33 cellular contexts compared by ENCODE assay signal in genomic region chr7:1651897-1652296, GRCh38. TPM values are rescaled to one million over a fixed set of nuclear protein-coding genes. Genes with fewer than 3 reads are reported as not detected.
"Had no signal": no experiment of that assay in that cellular context is flagged by ENCODE, and none has a peak within 500 bp of the region (broad histone marks: within the 10 kb centered on the region; RNA-seq: fewer than 3 reads in every experiment).

No MANE protein-coding gene starts in this region.

- H3K27ac Mint-ChIP-seq: activated CD4-positive, alpha-beta memory T cell treated with anti-CD3 and anti-CD28 coated beads for 36 hours; activated CD4-positive, alpha-beta T cell treated with anti-CD3 and anti-CD28 coated beads for 36 hours; activated CD4-positive, alpha-beta T cell treated with anti-CD3 and anti-CD28 coated beads, Interleukin-2, amount 10 ng/mL, durations not matched to agents 24 days and 14 days; activated CD8-positive, alpha-beta memory T cell treated with anti-CD3 and anti-CD28 coated beads, Interleukin-2, amount 10 ng/mL, durations not matched to agents 7 days and 5 days; activated CD8-positive, alpha-beta T cell treated with anti-CD3 and anti-CD28 coated beads, Interleukin-2, amount 10 ng/mL, durations not matched to agents 7 days and 5 days; activated naive CD4-positive, alpha-beta T cell treated with anti-CD3 and anti-CD28 coated beads for 36 hours; activated naive CD4-positive, alpha-beta T cell treated with anti-CD3 and anti-CD28 coated beads, Interleukin-2, amount 50 U/mL, for 24 hours; activated naive CD8-positive, alpha-beta T cell treated with anti-CD3 and anti-CD28 coated beads for 36 hours; activated naive CD8-positive, alpha-beta T cell treated with anti-CD3 and anti-CD28 coated beads, Interleukin-2, amount 50 U/mL, for 24 hours; activated T-helper 1 cell treated with anti-CD3 and anti-CD28 coated beads, Interleukin-12 subunit alpha, Interleukin-12 subunit beta, Interleukin-2, Interleukin-4 antibody, amounts not matched to agents 30 ng/mL and 10 ng/mL and 1 ng/mL, durations not matched to agents 14 hours and 24 hours and 36 hours; activated T-helper 2 cell treated with anti-CD3 and anti-CD28 coated beads, Interferon-gamma antibody, Interleukin-2, Interleukin-4, amounts not matched to agents 10 μg/mL and 5 μg/mL and 100 μg/mL, durations not matched to agents 14 hours and 24 hours and 36 hours; brain had no signal

- ATAC-seq: activated CD4-positive, alpha-beta T cell treated with anti-CD3 and anti-CD28 coated beads for 36 hours; activated CD8-positive, alpha-beta memory T cell treated with anti-CD3 and anti-CD28 coated beads, Interleukin-2, amount 10 ng/mL, durations not matched to agents 7 days and 5 days; activated CD8-positive, alpha-beta T cell treated with anti-CD3 and anti-CD28 coated beads, Interleukin-2, amount 10 ng/mL, durations not matched to agents 7 days and 5 days; activated naive CD8-positive, alpha-beta T cell treated with anti-CD3 and anti-CD28 coated beads, Interleukin-2, amount 50 U/mL, for 24 hours; esophagus mucosa; foreskin keratinocyte; gastrocnemius medialis; heart left ventricle had no signal

- H3K4me1 ChIP-seq: breast epithelium, colonic mucosa, foreskin keratinocyte had no signal

- H3K27ac ChIP-seq: adrenal gland, ascending aorta, breast epithelium, cardiac muscle cell, colonic mucosa, foreskin keratinocyte, gastrocnemius medialis, heart left ventricle had no signal

- H3K9me3 Mint-ChIP-seq: activated CD4-positive, alpha-beta memory T cell treated with anti-CD3 and anti-CD28 coated beads for 36 hours; activated CD4-positive, alpha-beta T cell treated with anti-CD3 and anti-CD28 coated beads, Interleukin-2, amount 10 ng/mL, durations not matched to agents 24 days and 14 days; activated naive CD4-positive, alpha-beta T cell treated with anti-CD3 and anti-CD28 coated beads for 36 hours; activated naive CD4-positive, alpha-beta T cell treated with anti-CD3 and anti-CD28 coated beads, Interleukin-2, amount 50 U/mL, for 24 hours; activated naive CD8-positive, alpha-beta T cell treated with anti-CD3 and anti-CD28 coated beads for 36 hours; activated naive CD8-positive, alpha-beta T cell treated with anti-CD3 and anti-CD28 coated beads, Interleukin-2, amount 50 U/mL, for 24 hours; activated T-helper 1 cell treated with anti-CD3 and anti-CD28 coated beads, Interleukin-12 subunit alpha, Interleukin-12 subunit beta, Interleukin-2, Interleukin-4 antibody, amounts not matched to agents 30 ng/mL and 10 ng/mL and 1 ng/mL, durations not matched to agents 14 hours and 24 hours and 36 hours; activated T-helper 2 cell treated with anti-CD3 and anti-CD28 coated beads, Interferon-gamma antibody, Interleukin-2, Interleukin-4, amounts not matched to agents 10 μg/mL and 5 μg/mL and 100 μg/mL, durations not matched to agents 14 hours and 24 hours and 36 hours had no signal

- DNase-seq: activated CD4-positive, alpha-beta memory T cell treated with anti-CD3 and anti-CD28 coated beads for 36 hours; activated CD4-positive, alpha-beta T cell treated with anti-CD3 and anti-CD28 coated beads for 36 hours; activated CD4-positive, alpha-beta T cell treated with anti-CD3 and anti-CD28 coated beads, Interleukin-2, amount 10 ng/mL, durations not matched to agents 24 days and 14 days; activated CD4-positive, CD25-positive, alpha-beta regulatory T cell; activated CD4-positive, CD25-positive, alpha-beta regulatory T cell treated with anti-CD3 and anti-CD28 coated beads, Interleukin-2, amount 50 U/mL, for 72 hours; activated CD8-positive, alpha-beta memory T cell treated with anti-CD3 and anti-CD28 coated beads, Interleukin-2, amount 10 ng/mL, durations not matched to agents 7 days and 5 days; activated CD8-positive, alpha-beta memory T cell treated with anti-CD3 and anti-CD28 coated beads, Interleukin-2, amount 50 U/mL, for 4 hours; activated CD8-positive, alpha-beta T cell treated with anti-CD3 and anti-CD28 coated beads, Interleukin-2, amount 10 ng/mL, durations not matched to agents 7 days and 5 days; activated effector memory CD4-positive, alpha-beta T cell treated with anti-CD3 and anti-CD28 coated beads, Interleukin-2, amount 50 U/mL, for 16 hours; activated naive CD4-positive, alpha-beta T cell treated with anti-CD3 and anti-CD28 coated beads for 36 hours; activated naive CD8-positive, alpha-beta T cell treated with anti-CD3 and anti-CD28 coated beads for 36 hours; activated naive CD8-positive, alpha-beta T cell treated with anti-CD3 and anti-CD28 coated beads, Interleukin-2, amount 50 U/mL, for 24 hours; activated T-cell treated with anti-CD3 and anti-CD28 coated beads, Interleukin-2, amount 50 U/mL, for 1 hour; activated T-cell treated with anti-CD3 and anti-CD28 coated beads, Interleukin-2, amount 50 U/mL, for 48 hours; adrenal gland; amygdala; central memory CD4-positive, alpha-beta T cell; cerebellar nuclear complex; colonic mucosa; effector CD8-positive, alpha-beta T cell; foreskin keratinocyte; gastrocnemius medialis; glutamatergic neuron; T-helper 2 cell had no signal

- H3K36me3 Mint-ChIP-seq: activated CD4-positive, alpha-beta memory T cell treated with anti-CD3 and anti-CD28 coated beads for 36 hours; activated CD8-positive, alpha-beta memory T cell treated with anti-CD3 and anti-CD28 coated beads, Interleukin-2, amount 10 ng/mL, durations not matched to agents 7 days and 5 days; activated naive CD4-positive, alpha-beta T cell treated with anti-CD3 and anti-CD28 coated beads, Interleukin-2, amount 50 U/mL, for 24 hours; activated naive CD8-positive, alpha-beta T cell treated with anti-CD3 and anti-CD28 coated beads for 36 hours; brain had no signal

- H3K27me3 ChIP-seq: ascending aorta had no signal

- H3K4me3 ChIP-seq: adrenal gland, ascending aorta, breast epithelium, cardiac muscle cell, colonic mucosa, gastrocnemius medialis, heart left ventricle had no signal

- H3K4me1 Mint-ChIP-seq: activated CD4-positive, alpha-beta T cell treated with anti-CD3 and anti-CD28 coated beads for 36 hours; activated CD4-positive, alpha-beta T cell treated with anti-CD3 and anti-CD28 coated beads, Interleukin-2, amount 10 ng/mL, durations not matched to agents 24 days and 14 days; activated CD8-positive, alpha-beta memory T cell treated with anti-CD3 and anti-CD28 coated beads, Interleukin-2, amount 10 ng/mL, durations not matched to agents 7 days and 5 days; activated naive CD4-positive, alpha-beta T cell treated with anti-CD3 and anti-CD28 coated beads, Interleukin-2, amount 50 U/mL, for 24 hours; activated naive CD8-positive, alpha-beta T cell treated with anti-CD3 and anti-CD28 coated beads for 36 hours; activated naive CD8-positive, alpha-beta T cell treated with anti-CD3 and anti-CD28 coated beads, Interleukin-2, amount 50 U/mL, for 24 hours had no signal

- H3K9me3 ChIP-seq: adrenal gland, ascending aorta, breast epithelium, colonic mucosa, gastrocnemius medialis, heart left ventricle had no signal

- H3K4me3 Mint-ChIP-seq: activated CD4-positive, alpha-beta memory T cell treated with anti-CD3 and anti-CD28 coated beads for 36 hours; activated CD4-positive, alpha-beta T cell treated with anti-CD3 and anti-CD28 coated beads for 36 hours; activated CD4-positive, alpha-beta T cell treated with anti-CD3 and anti-CD28 coated beads, Interleukin-2, amount 10 ng/mL, durations not matched to agents 24 days and 14 days; activated CD8-positive, alpha-beta memory T cell treated with anti-CD3 and anti-CD28 coated beads, Interleukin-2, amount 10 ng/mL, durations not matched to agents 7 days and 5 days; activated CD8-positive, alpha-beta T cell treated with anti-CD3 and anti-CD28 coated beads, Interleukin-2, amount 10 ng/mL, durations not matched to agents 7 days and 5 days; activated naive CD4-positive, alpha-beta T cell treated with anti-CD3 and anti-CD28 coated beads for 36 hours; activated naive CD4-positive, alpha-beta T cell treated with anti-CD3 and anti-CD28 coated beads, Interleukin-2, amount 50 U/mL, for 24 hours; activated naive CD8-positive, alpha-beta T cell treated with anti-CD3 and anti-CD28 coated beads for 36 hours; activated naive CD8-positive, alpha-beta T cell treated with anti-CD3 and anti-CD28 coated beads, Interleukin-2, amount 50 U/mL, for 24 hours; activated T-helper 1 cell treated with anti-CD3 and anti-CD28 coated beads, Interleukin-12 subunit alpha, Interleukin-12 subunit beta, Interleukin-2, Interleukin-4 antibody, amounts not matched to agents 30 ng/mL and 10 ng/mL and 1 ng/mL, durations not matched to agents 14 hours and 24 hours and 36 hours; brain had no signal

- H3K36me3 ChIP-seq: adrenal gland, ascending aorta, breast epithelium, cardiac muscle cell, colonic mucosa, gastrocnemius medialis, heart left ventricle had no signal

RNA-seq across cellular contexts. Expression of gene ELFN1, which starts 18.2 kb away (rescaled TPM):
- total RNA-seq: activated CD4-positive, alpha-beta T cell treated with anti-CD3 and anti-CD28 coated beads, Interleukin-2, amount 10 ng/mL, durations not matched to agents 24 days and 14 days; activated CD8-positive, alpha-beta memory T cell treated with anti-CD3 and anti-CD28 coated beads, Interleukin-2, amount 10 ng/mL, durations not matched to agents 7 days and 5 days; activated CD8-positive, alpha-beta T cell treated with anti-CD3 and anti-CD28 coated beads, Interleukin-2, amount 10 ng/mL, durations not matched to agents 7 days and 5 days; activated naive CD4-positive, alpha-beta T cell treated with anti-CD3 and anti-CD28 coated beads for 36 hours; activated T-helper 1 cell treated with anti-CD3 and anti-CD28 coated beads, Interleukin-12 subunit alpha, Interleukin-12 subunit beta, Interleukin-2, Interleukin-4 antibody, amounts not matched to agents 30 ng/mL and 10 ng/mL and 1 ng/mL, durations not matched to agents 14 hours and 24 hours and 36 hours; activated T-helper 2 cell treated with anti-CD3 and anti-CD28 coated beads, Interferon-gamma antibody, Interleukin-2, Interleukin-4, amounts not matched to agents 10 μg/mL and 5 μg/mL and 100 μg/mL, durations not matched to agents 14 hours and 24 hours and 36 hours; foreskin keratinocyte had no signal
